1 cellular context compared by ENCODE assay signal in genomic region chr3:49007771-49008528, GRCh38.
TF ChIP-seq lines count a peak whose summit lies in the region.

No MANE protein-coding gene starts in this region.

TF ChIP-seq in WTC11, 78 proteins besides CTCF, POLR2A, EP300 and RAD21 (continued from another document):
- TF ChIP-seq E2F4 (CRISPR knock-in tag; IDR thresholded peaks at IDR 0.05; ENCODE audit: borderline replicate concordance, low read depth), result no peak
- TF ChIP-seq, protein P1, sequence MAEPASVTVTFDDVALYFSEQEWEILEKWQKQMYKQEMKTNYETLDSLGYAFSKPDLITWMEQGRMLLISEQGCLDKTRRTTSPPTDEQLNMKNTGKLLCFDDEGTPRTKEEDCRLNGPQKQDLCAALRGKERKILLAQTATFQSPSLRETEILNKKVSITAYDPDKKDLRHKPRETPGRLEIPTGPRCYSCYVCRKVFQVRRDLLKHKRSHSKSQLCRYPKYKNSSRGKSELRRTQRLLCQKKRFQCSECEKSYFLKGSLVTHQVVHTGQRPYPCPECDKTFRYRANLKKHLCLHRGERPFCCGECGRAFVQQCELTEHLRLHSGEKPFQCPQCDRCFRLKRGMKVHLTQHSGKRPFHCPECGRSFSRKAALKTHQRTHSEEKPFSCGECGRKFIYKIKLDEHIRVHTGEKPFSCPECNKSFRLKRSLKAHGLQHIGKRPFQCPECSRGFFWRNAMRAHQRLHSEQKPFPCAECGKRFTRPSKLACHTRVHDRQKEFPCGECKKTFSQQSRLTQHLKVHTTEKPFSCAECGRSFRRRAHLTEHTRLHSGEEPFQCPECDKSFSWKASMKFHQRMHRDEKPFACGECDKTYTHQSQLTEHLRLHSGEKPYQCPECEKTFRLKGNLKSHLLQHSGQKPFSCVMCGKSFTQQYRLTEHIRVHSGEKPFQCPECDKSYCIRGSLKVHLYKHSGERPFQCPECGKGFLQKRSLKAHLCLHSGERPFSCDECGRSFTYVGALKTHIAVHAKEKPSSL (CRISPR knock-in tag; conservative IDR thresholded peaks at IDR 0.05), result no peak
- TF ChIP-seq CREM (CRISPR knock-in tag; IDR thresholded peaks at IDR 0.05), result no peak; the same call in 1 of the 2 replicates
